Comparison of ENCODE assay signal across 21 cellular contexts in genomic region chr6:1930356-1930755, GRCh38.
A peak's percentile ranks its signal among the peaks of the same experiment; 100 is the strongest.
DNase-seq lines count a peak whose midpoint lies in the region; ATAC-seq and TF ChIP-seq lines count a peak whose summit lies in the region.
"Had no signal": no experiment of that assay in that cellular context is flagged by ENCODE, and none has a peak within 500 bp of the region (broad histone marks: within the 10 kb centered on the region; RNA-seq: fewer than 3 reads in every experiment).

No MANE protein-coding gene starts in this region.

- H3K4ac ChIP-seq in IMR-90 (ENCODE audit: low read depth, low read length), result no peak overlapping the region

- peak; percentile 19 for DNase-seq in IMR-90
- peak; percentile 14 for DNase-seq in cerebellar cortex (ENCODE audit: low spot score)
- peak; percentile 39 for DNase-seq in fibroblast of the aortic adventitia (ENCODE audit: low read depth)
- no peak for DNase-seq in tibial artery
- DNase-seq in endothelial cell (ENCODE audit: low spot score), result no peak
- DNase-seq in effector memory CD4-positive, alpha-beta T cell, result no peak
- no peak for DNase-seq in dermis blood vessel endothelial cell
- DNase-seq: BE2C; Calu3; CD4-positive, alpha-beta T cell; DMS53; GOT3; KBM-7; MV-4-11; NCI-H1417; NCI-H1930; NCI-H2171; NCI-H446 treated with DMSO at 0.1 percent for 48 hours; OCI-M1; RPMI8226; SIG-M5 had no signal

- no peak for TF ChIP-seq POLR2A in IMR-90 (IDR thresholded peaks at IDR 0.05; ENCODE audit: low read depth, low read length)

- H4K20me1 ChIP-seq in IMR-90 (ENCODE audit: insufficient read depth, low read length), result no peaks in the 10 kb centered on the region

- no TSS peak for BruUV-seq in IMR-90 (replicated peaks; lab: Mats Ljungman, UMichigan)

- H3K9me1 ChIP-seq in IMR-90 (ENCODE audit: insufficient read depth, low read length), result peaks cover 3% of the 10 kb centered on the region; the same call in 1 of the 2 replicates

- H4K5ac ChIP-seq in IMR-90 (ENCODE audit: low read depth, low read length), result no peak overlapping the region

- H3K56ac ChIP-seq in IMR-90 (ENCODE audit: extremely low read depth, insufficient read depth, low read length), result no peak overlapping the region

- no peak overlapping the region for H4K8ac ChIP-seq in IMR-90 (ENCODE audit: low read depth in 2 of 2, low read length in 2 of 2)

- no peak for TF ChIP-seq RAD21 in IMR-90 (IDR thresholded peaks at IDR 0.05; ENCODE audit: low read length)

- no peak overlapping the region for H3K9ac ChIP-seq in IMR-90 (ENCODE audit: low read depth, low read length)

- POLR2A ChIA-PET in IMR-90 (lab: Charles Lee; ENCODE audit: unreplicated experiment), result no interaction called here

- H3K4me1 Mint-ChIP-seq in endothelial cell (ENCODE audit: unreplicated experiment), result peaks cover 2% of the 10 kb centered on the region

- H2BK20ac ChIP-seq in IMR-90 (ENCODE audit: low read depth, low read length), result no peak overlapping the region

- no peak overlapping the region for H4K91ac ChIP-seq in IMR-90 (ENCODE audit: insufficient read depth, low read depth, low read length)

- CTCF ChIA-PET in IMR-90 (lab: Yijun Ruan, JAX), result interaction anchor here (1.3 to 1.6 kb wide), 2 partner anchors 10 to 12 kb away, joined by 4 to 5 read pairs; no protein-coding TSS in a partner anchor

- H3K4me3 ChIP-seq in IMR-90 (ENCODE audit: insufficient read depth, low read depth, low read length) (no peak overlapping the region), fibroblast of the aortic adventitia (ENCODE audit: low read depth, low read length) (no peak overlapping the region), tibial artery (no peak overlapping the region)
- H3K4me3 ChIP-seq in effector memory CD4-positive, alpha-beta T cell (ENCODE audit: insufficient read depth, low read depth, low read length, poor library complexity, severe bottlenecking), result no peak overlapping the region

- no peak overlapping the region for H3K14ac ChIP-seq in IMR-90 (replicated peaks; ENCODE audit: low read depth, low read length)

- dilution Hi-C loops in IMR-90 (cut with HindIII; ENCODE audit: low sequenced_read_pairs, unreplicated experiment), result no loop called here

- H3K27ac ChIP-seq in IMR-90 (ENCODE audit: insufficient read depth, low read length) (no peak overlapping the region), tibial artery (peak overlapping the region; percentile 21 to 48)
- H3K27ac ChIP-seq in effector memory CD4-positive, alpha-beta T cell (ENCODE audit: insufficient read depth, low read length, poor library complexity, severe bottlenecking), result no peak overlapping the region

- H2AFZ ChIP-seq in IMR-90 (replicated peaks; ENCODE audit: low read length, poor library complexity), result no peak overlapping the region

- no peak overlapping the region for H2AK9ac ChIP-seq in IMR-90 (replicated peaks; ENCODE audit: low read depth, low read length, poor library complexity)

- no peak overlapping the region for H3K18ac ChIP-seq in IMR-90 (ENCODE audit: low read depth, low read length)

- H2BK5ac ChIP-seq in IMR-90 (ENCODE audit: low read depth, low read length, poor library complexity, severe bottlenecking), result no peak overlapping the region

- no peak overlapping the region for H3K4me3 Mint-ChIP-seq in endothelial cell (ENCODE audit: unreplicated experiment)
- H3K4me3 Mint-ChIP-seq: CD4-positive, alpha-beta T cell had no signal

- H3K36me3 ChIP-seq in IMR-90 (ENCODE audit: control insufficient read depth, insufficient read depth, low read length) (peaks cover 1% of the 10 kb centered on the region; the same call in 1 of the 2 replicates), tibial artery (no peaks in the 10 kb centered on the region)
- no peaks in the 10 kb centered on the region for H3K36me3 ChIP-seq in effector memory CD4-positive, alpha-beta T cell (ENCODE audit: control insufficient read depth, insufficient read depth, low read length)
- H3K36me3 ChIP-seq: BE2C had no signal

- H2BK15ac ChIP-seq in IMR-90 (ENCODE audit: low read depth, low read length), result no peak overlapping the region

- intact Hi-C loops in IMR-90 (cut with micrococcal nuclease) (no loop called here), tibial artery (cut with DNase I; ENCODE audit: low total_unique reads) (no loop called here)

- no peak overlapping the region for H3K4me2 ChIP-seq in IMR-90 (ENCODE audit: low read depth, low read length)

- peak; percentile 49; the same call in 1 of the 2 replicates for ATAC-seq in IMR-90 (ENCODE audit: low read depth)

- H3K27me3 ChIP-seq in IMR-90 (ENCODE audit: control insufficient read depth, insufficient read depth, low read length) (no peaks in the 10 kb centered on the region), tibial artery (no peaks in the 10 kb centered on the region)
- H3K27me3 ChIP-seq in effector memory CD4-positive, alpha-beta T cell (replicated peaks; ENCODE audit: control insufficient read depth, insufficient read depth, low read length, poor library complexity, severe bottlenecking), result no peaks in the 10 kb centered on the region
- H3K27me3 ChIP-seq: BE2C had no signal

- TF ChIP-seq CTCF in IMR-90 (conservative IDR thresholded peaks at IDR 0.05; ENCODE audit: low read depth, low read length) (no peak), fibroblast of the aortic adventitia (IDR thresholded peaks at IDR 0.05; ENCODE audit: insufficient read depth, low read length) (no peak), tibial artery (IDR thresholded peaks at IDR 0.05) (no peak), endothelial cell (IDR thresholded peaks at IDR 0.05; ENCODE audit: unreplicated experiment) (no peak)

- no CpG with 5 or more reads among the region's 2 CpGs for WGBS in IMR-90 (ENCODE audit: extremely low coverage in 2 of 2, insufficient read length in 1 of 2), 2 experiments

- no peak overlapping the region for H3K27ac Mint-ChIP-seq in endothelial cell (ENCODE audit: unreplicated experiment)
- H3K27ac Mint-ChIP-seq: CD4-positive, alpha-beta T cell had no signal

- H3K9me3 ChIP-seq in IMR-90 (ENCODE audit: control insufficient read depth, insufficient read depth, low read length) (no peaks in the 10 kb centered on the region), tibial artery (no peaks in the 10 kb centered on the region)
- H3K9me3 ChIP-seq in effector memory CD4-positive, alpha-beta T cell (ENCODE audit: control insufficient read depth, low read length), result no peaks in the 10 kb centered on the region
- H3K9me3 ChIP-seq: BE2C had no signal

- H3K36me3 Mint-ChIP-seq in endothelial cell (ENCODE audit: low read depth, unreplicated experiment), result no peaks in the 10 kb centered on the region

- H3K27me3 Mint-ChIP-seq in endothelial cell (ENCODE audit: unreplicated experiment), result no peaks in the 10 kb centered on the region
- H3K27me3 Mint-ChIP-seq: CD4-positive, alpha-beta T cell had no signal

- in situ Hi-C loops in IMR-90 (cut with MboI; ENCODE audit: low sequenced_read_pairs), result no loop called here

- no peak overlapping the region for H3K23ac ChIP-seq in IMR-90 (ENCODE audit: low read depth, low read length)

- no peak overlapping the region for H2BK120ac ChIP-seq in IMR-90 (ENCODE audit: low read depth, low read length)

- H3K9me3 Mint-ChIP-seq in endothelial cell (ENCODE audit: unreplicated experiment), result no peaks in the 10 kb centered on the region
- H3K9me3 Mint-ChIP-seq: CD4-positive, alpha-beta T cell had no signal

- no peak overlapping the region for H2AK5ac ChIP-seq in IMR-90 (ENCODE audit: low read depth, low read length)

- no peaks in the 10 kb centered on the region for H3K79me1 ChIP-seq in IMR-90 (ENCODE audit: low read depth in 1 of 2, low read length in 2 of 2)

- peaks cover 10% of the 10 kb centered on the region; the same call in 1 of the 2 replicates for H3K4me1 ChIP-seq in IMR-90 (ENCODE audit: control insufficient read depth, insufficient read depth, low read length)
- peaks cover 0 to 17% (median 0%) of the 10 kb centered on the region in 4 donors for H3K4me1 ChIP-seq in tibial artery
- no peaks in the 10 kb centered on the region for H3K4me1 ChIP-seq in effector memory CD4-positive, alpha-beta T cell (ENCODE audit: control insufficient read depth, insufficient read depth, low read length, poor library complexity, severe bottlenecking)
- H3K4me1 ChIP-seq: BE2C had no signal

TF ChIP-seq in IMR-90, 13 proteins besides CTCF, POLR2A, EP300 and RAD21:
- TF ChIP-seq SMC3 (IDR thresholded peaks at IDR 0.05; ENCODE audit: low read depth, low read length) (no peak), MAFK (IDR thresholded peaks at IDR 0.05; ENCODE audit: low read depth, low read length) (no peak), CHD1 (IDR thresholded peaks at IDR 0.05; ENCODE audit: low read depth, low read length) (no peak), RFX5 (IDR thresholded peaks at IDR 0.05; ENCODE audit: low read depth, low read length) (no peak), USF2 (IDR thresholded peaks at IDR 0.05; ENCODE audit: low read depth, low read length) (no peak), NFE2L2 (IDR thresholded peaks at IDR 0.05; ENCODE audit: low read depth, low read length) (no peak), FOS (IDR thresholded peaks at IDR 0.05; ENCODE audit: low read depth, low read length) (no peak)

Comparison
In these comparisons a context has a peak if more than half of its experiments do, and no peak if none do; other contexts are left out.
1. DNase-seq: peak in IMR-90 (single experiment), cerebellar cortex (single experiment) and fibroblast of the aortic adventitia (single experiment); none in tibial artery (0 of 2), endothelial cell (single experiment), effector memory CD4-positive, alpha-beta T cell (0 of 3) and dermis blood vessel endothelial cell (single experiment).
2. H3K27ac ChIP-seq: peak in tibial artery (2 of 2); none in IMR-90 (single experiment) and effector memory CD4-positive, alpha-beta T cell (single experiment).